Comparison of ENCODE assay signal across 13 cellular contexts in genomic region chr12:73445658-73446324, GRCh38.
A peak's percentile ranks its signal among the peaks of the same experiment; 100 is the strongest.
DNase-seq lines count a peak whose midpoint lies in the region; ATAC-seq, FAIRE-seq and TF ChIP-seq lines count a peak whose summit lies in the region.
"Had no signal": no experiment of that assay in that cellular context is flagged by ENCODE, and none has a peak within 500 bp of the region (broad histone marks: within the 10 kb centered on the region; RNA-seq: fewer than 3 reads in every experiment).

No MANE protein-coding gene starts in this region.

- peak; percentile 53 for FAIRE-seq in GM12892 (lab: Jason Lieb, UNC)

- peak; percentile 89 for ATAC-seq in GM19452 (IDR thresholded peaks at IDR 0.05; ENCODE audit: unreplicated experiment)
- ATAC-seq in HG02852 (IDR thresholded peaks at IDR 0.05; ENCODE audit: unreplicated experiment) = peak; percentile 80
- ATAC-seq in HG03571 (IDR thresholded peaks at IDR 0.05; ENCODE audit: unreplicated experiment) = peak; percentile 85
- ATAC-seq: activated CD4-positive, alpha-beta T cell treated with anti-CD3 and anti-CD28 coated beads for 36 hours; GM23338 had no signal

- no peak for TF ChIP-seq CTCF in foreskin fibroblast (IDR thresholded peaks at IDR 0.05; ENCODE audit: low read depth, low read length)

- DNase-seq in GM12892 (ENCODE audit: insufficient read length) (no peak), foreskin fibroblast (no peak), AG08395 (ENCODE audit: low spot score) (no peak), SKM-1 treated with dmso at 0.1 percent for 144 hours (lab: John Stamatoyannopoulos, UW; ENCODE audit: unreplicated experiment) (no peak), ureter (ENCODE audit: low spot score) (no peak)
- DNase-seq: activated CD4-positive, alpha-beta T cell treated with anti-CD3 and anti-CD28 coated beads for 36 hours; activated effector memory CD4-positive, alpha-beta T cell treated with anti-CD3 and anti-CD28 coated beads, Interleukin-2, amount 50 U/mL, for 16 hours; NCI-H2227 treated with DMSO at 0.1 percent for 48 hours; SHP77 treated with DMSO at 0.1 percent for 48 hours had no signal

- no peak overlapping the region for H3K4me3 ChIP-seq in foreskin fibroblast (ENCODE audit: low read depth in 1 of 2, low read length in 2 of 2)
- H3K4me3 ChIP-seq: GM23338 had no signal

- TF ChIP-seq POLR2A in GM12892 (IDR thresholded peaks at IDR 0.05; ENCODE audit: low read depth, low read length) = no peak
